ENCODE assay signal across 29 cellular contexts in the genomic region with DNA sequence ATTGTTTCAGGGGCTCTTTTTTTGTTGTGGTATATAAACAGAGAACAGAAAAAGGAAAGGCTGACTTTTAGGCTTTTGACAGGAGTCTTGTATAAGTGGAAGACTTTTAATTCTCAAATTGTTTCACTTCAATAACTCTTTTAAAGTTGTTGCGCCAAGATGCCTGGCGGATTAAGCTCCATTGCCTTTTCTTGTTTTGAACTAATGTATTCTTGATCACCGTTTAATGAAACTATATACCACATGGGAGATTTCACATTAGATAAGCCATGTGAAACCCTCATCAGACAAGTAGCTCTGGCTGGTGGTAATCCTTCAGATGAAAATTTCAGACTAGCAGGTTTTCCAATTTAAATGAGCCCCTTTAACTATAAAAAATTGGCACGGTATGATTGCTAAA.
"Had no signal": no experiment of that assay in that cellular context is flagged by ENCODE, and none has a peak within 500 bp of the region (broad histone marks: within the 10 kb centered on the region; RNA-seq: fewer than 3 reads in every experiment).

No MANE protein-coding gene starts in this region.

- H3K27me3 ChIP-seq: adrenal gland, body of pancreas, breast epithelium, SJSA1 had no signal

- H3K4me1 ChIP-seq: adrenal gland, breast epithelium, SJSA1 had no signal

- H3K9me3 ChIP-seq: body of pancreas, breast epithelium, SJSA1, SK-N-SH had no signal

- ATAC-seq: activated naive CD4-positive, alpha-beta T cell treated with anti-CD3 and anti-CD28 coated beads, Interleukin-2, amount 50 U/mL, for 72 hours; activated T-cell treated with anti-CD3 and anti-CD28 coated beads, Interleukin-2, amount 50 U/mL, for 4 hours; body of pancreas; K562 had no signal

- DNase-seq: activated B cell treated with CpG ODN at 0.5 μM for 24 hours; activated CD4-positive, alpha-beta memory T cell treated with anti-CD3 and anti-CD28 coated beads for 36 hours; activated CD4-positive, alpha-beta T cell treated with anti-CD3 and anti-CD28 coated beads for 4 hours; activated CD4-positive, alpha-beta T cell treated with anti-CD3 and anti-CD28 coated beads, Interleukin-2, amount 50 U/mL, for 1 hour; activated CD4-positive, CD25-positive, alpha-beta regulatory T cell treated with anti-CD3 and anti-CD28 coated beads, Interleukin-2, amount 50 U/mL, for 72 hours; activated CD8-positive, alpha-beta memory T cell treated with anti-CD3 and anti-CD28 coated beads, Interleukin-2, amount 50 U/mL, for 4 hours; activated gamma-delta T cell treated with Interleukin-2 at 50 U/mL for 16 hours; activated naive CD4-positive, alpha-beta T cell treated with anti-CD3 and anti-CD28 coated beads for 36 hours; activated T-cell treated with anti-CD3 and anti-CD28 coated beads for 4 hours; activated T-cell treated with anti-CD3 and anti-CD28 coated beads, Interleukin-2, amount 50 U/mL, for 4 hours; adrenal gland; body of pancreas; NCI-H1092 treated with DMSO at 0.1 percent for 48 hours; NCI-H1417; NCI-H146; NCI-H187; NCI-H2029 treated with DMSO at 0.1 percent for 48 hours; NCI-H2107; NCI-H226; NCI-H524 treated with DMSO at 0.1 percent for 48 hours; NCI-H748 treated with DMSO at 0.1 percent for 48 hours; NK-92 treated with Interleukin-12 subunit alpha and Interleukin-12 subunit beta, amount 100 ng/mL, for 24 hours; PC-9; SHP77 treated with DMSO at 0.1 percent for 48 hours; SK-N-SH had no signal

- H3K4me3 ChIP-seq: adrenal gland, body of pancreas, breast epithelium, K562, PC-9, SJSA1 had no signal

- H3K27ac ChIP-seq: adrenal gland, body of pancreas, breast epithelium, PC-9, SJSA1 had no signal

- H3K36me3 ChIP-seq: adrenal gland, breast epithelium, SJSA1 had no signal
